11 cellular contexts compared by ENCODE assay signal in the genomic region with DNA sequence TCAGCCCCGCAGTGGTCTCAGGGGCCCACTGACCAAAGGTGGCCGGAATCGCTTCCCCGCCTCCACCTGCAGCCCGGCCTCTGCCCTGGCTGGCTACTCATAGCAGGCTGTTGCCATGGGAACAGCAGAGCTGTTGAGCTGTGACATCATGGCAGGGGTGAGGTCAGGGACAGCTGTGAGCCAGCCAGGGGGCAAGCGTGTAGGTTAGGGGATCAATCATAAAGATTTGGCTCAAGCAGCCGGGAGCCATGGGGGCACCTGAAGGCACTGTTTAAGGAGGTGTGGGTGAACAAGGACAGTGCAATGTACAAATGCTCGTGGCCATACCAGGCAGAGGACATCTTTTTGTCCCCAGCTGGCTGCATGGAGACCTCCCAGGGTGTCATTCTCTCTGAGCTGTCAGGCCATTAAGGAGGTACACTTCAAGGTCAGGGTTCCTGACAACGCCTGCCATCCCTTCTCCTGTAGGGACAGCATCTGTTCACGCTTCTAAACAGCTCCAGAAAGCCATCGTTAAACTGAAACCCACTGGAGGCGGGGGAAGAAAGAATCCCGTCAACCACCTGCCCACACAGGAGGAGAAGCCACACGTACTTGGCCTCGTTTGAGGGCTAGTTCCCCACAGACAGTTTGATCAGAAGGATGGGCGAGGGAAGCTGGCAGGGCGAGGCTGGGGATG. TPM values are rescaled to one million over a fixed set of nuclear protein-coding genes. Genes with fewer than 3 reads are reported as not detected.
A peak's percentile ranks its signal among the peaks of the same experiment; 100 is the strongest.
DNase-seq lines count a peak whose midpoint lies in the region; ATAC-seq, FAIRE-seq and TF ChIP-seq lines count a peak whose summit lies in the region.
"Had no signal": no experiment of that assay in that cellular context is flagged by ENCODE, and none has a peak within 500 bp of the region (broad histone marks: within the 10 kb centered on the region; RNA-seq: fewer than 3 reads in every experiment).

A gene with protein sequence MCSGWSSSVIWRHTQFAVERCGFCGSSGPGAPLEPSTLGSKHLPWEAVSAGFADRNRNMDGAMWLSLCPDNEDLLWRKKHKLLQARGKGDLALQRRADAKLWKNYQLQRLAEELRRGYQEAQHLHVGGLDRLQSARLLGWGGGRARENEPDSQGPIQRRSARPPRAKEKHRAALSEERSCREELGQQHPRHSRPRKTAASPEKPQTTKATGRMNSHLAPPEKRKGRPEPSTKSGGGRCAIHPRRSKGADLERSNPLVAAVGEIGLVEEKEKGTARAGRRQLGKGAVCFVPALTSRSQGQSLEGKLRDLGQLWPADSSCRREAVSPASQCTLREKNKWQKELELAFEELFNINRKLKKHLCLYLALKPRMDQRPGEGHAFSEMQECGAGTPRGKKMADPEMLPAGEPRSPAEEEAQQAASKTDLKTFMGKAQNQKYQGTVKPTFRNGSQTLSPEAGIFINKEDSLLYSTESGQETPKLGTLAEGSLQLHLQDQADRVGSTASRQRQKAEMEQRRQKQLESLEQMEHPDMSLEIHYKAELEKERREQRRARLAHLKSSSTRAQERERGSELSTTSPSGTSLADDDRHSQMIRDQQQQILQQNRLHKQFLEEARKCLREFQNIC (minus strand): TSS at position 101 of the 679 bp plus-strand sequence. CDS start 1,373 bp downstream, outside the sequence.

- intact Hi-C loops in CD8-positive, alpha-beta T cell (cut with DNase I, micrococcal nuclease), result no loop called here

- TF ChIP-seq EP300 in H1 (IDR thresholded peaks at IDR 0.05; ENCODE audit: borderline replicate concordance in 1 of 2, low read depth in 2 of 2, low read length in 2 of 2), result no peak

- H3K9me3 Mint-ChIP-seq in progenitor cell of endocrine pancreas (ENCODE audit: low read depth), result no peaks in the 10 kb centered on the region
- no peaks in the 10 kb centered on the region for H3K9me3 Mint-ChIP-seq in CD8-positive, alpha-beta T cell

- H3K9me3 ChIP-seq in H1 (ENCODE audit: insufficient read depth in 2 of 2, low read depth in 1 of 2, low read length in 1 of 2), result no peaks in the 10 kb centered on the region
- no peaks in the 10 kb centered on the region for H3K9me3 ChIP-seq in CD8-positive, alpha-beta T cell (ENCODE audit: low read length)

- peak in 2 of 3 experiments; percentile 44 to 84 for DNase-seq in NCI-H1417 (lab: John Stamatoyannopoulos, UW)
- no peak for DNase-seq in NCI-H1417 treated with DMSO at 0.1 percent for 48 hours (lab: John Stamatoyannopoulos, UW)
- DNase-seq in NCI-H69 (lab: John Stamatoyannopoulos, UW), result peak; percentile 81
- no peak for DNase-seq in H1 (ENCODE audit: low read depth in 1 of 2, low spot score in 2 of 2)
- peak; percentile 48 for DNase-seq in progenitor cell of endocrine pancreas (ENCODE audit: low spot score, unreplicated experiment)
- DNase-seq in CD8-positive, alpha-beta T cell, result no peak
- DNase-seq in NOMO-1 treated with DMSO at 0.1 percent for 48 hours (lab: John Stamatoyannopoulos, UW; ENCODE audit: unreplicated experiment), result no peak
- DNase-seq: NCI-H2171 treated with DMSO at 0.1 percent for 48 hours had no signal

- H3K4me3 ChIP-seq in H1 (ENCODE audit: extremely low read depth in 1 of 4, insufficient read depth in 2 of 4, low read depth in 3 of 4, low read length in 4 of 4), result no peak within 1 kb of the TSS
- H3K4me3 ChIP-seq in CD8-positive, alpha-beta T cell (ENCODE audit: low read depth, low read length), result no peak within 1 kb of the TSS

- H3K27ac Mint-ChIP-seq in progenitor cell of endocrine pancreas, result peak within 1 kb of the TSS; percentile 90
- H3K27ac Mint-ChIP-seq in CD8-positive, alpha-beta T cell, result no peak within 1 kb of the TSS

- no peak within 1 kb of the TSS for H3K56ac ChIP-seq in H1 (replicated peaks; ENCODE audit: insufficient read length, low read depth, low read length)

- H3K23me2 ChIP-seq in H1 (ENCODE audit: low read depth, low read length), result no peaks in the 10 kb centered on the region

- no peak for TF ChIP-seq RAD21 in H1 (IDR thresholded peaks at IDR 0.05 in 1 of 2, conservative IDR thresholded peaks at IDR 0.05 in 1 of 2; ENCODE audit: low read depth in 2 of 2, low read length in 2 of 2)

- peaks cover 4 to 26% (median 14%) of the 10 kb centered on the region in 4 experiments for H3K4me1 ChIP-seq in H1 (replicated peaks in 1 of 4; ENCODE audit: control insufficient read depth in 3 of 4, insufficient read depth in 4 of 4, low read length in 3 of 4)
- no peaks in the 10 kb centered on the region for H3K4me1 ChIP-seq in CD8-positive, alpha-beta T cell (ENCODE audit: insufficient read depth, low read length)

- no peak within 1 kb of the TSS for H4K5ac ChIP-seq in H1 (ENCODE audit: insufficient read length, low read depth, low read length)

- peaks cover 0 to 24% of the 10 kb centered on the region in 2 experiments; a peak in 2 of 4 replicates for H3K79me2 ChIP-seq in H1 (ENCODE audit: control insufficient read depth in 1 of 2, insufficient read depth in 2 of 2, low read length in 2 of 2)

- peaks cover 0 to 3% (median 1%) of the 10 kb centered on the region in 4 experiments; a peak in 3 of 8 replicates for H3K36me3 ChIP-seq in H1 (ENCODE audit: control insufficient read depth in 2 of 4, insufficient read depth in 4 of 4, low read length in 3 of 4)
- H3K36me3 ChIP-seq in CD8-positive, alpha-beta T cell (ENCODE audit: insufficient read depth, low read length), result no peaks in the 10 kb centered on the region

- no peak within 1 kb of the TSS for H2BK120ac ChIP-seq in H1 (replicated peaks; ENCODE audit: low read depth, low read length)

- no peak within 1 kb of the TSS for H2BK15ac ChIP-seq in H1 (ENCODE audit: low read length)

- H2BK12ac ChIP-seq in H1 (ENCODE audit: low read depth, low read length), result no peak within 1 kb of the TSS

- H4K91ac ChIP-seq in H1 (replicated peaks; ENCODE audit: insufficient read length, low read length), result no peak within 1 kb of the TSS

- H3K14ac ChIP-seq in H1 (ENCODE audit: insufficient read length), result no peak within 1 kb of the TSS

- no peaks in the 10 kb centered on the region for H3K27me3 Mint-ChIP-seq in progenitor cell of endocrine pancreas
- no peaks in the 10 kb centered on the region for H3K27me3 Mint-ChIP-seq in CD8-positive, alpha-beta T cell (ENCODE audit: low read depth)

- no peak for TF ChIP-seq POLR2A in H1 (IDR thresholded peaks at IDR 0.05; ENCODE audit: control extremely low read depth in 1 of 2, low read depth in 2 of 2, low read length in 2 of 2)

- POLR2A ChIA-PET in H1 (lab: Charles Lee; ENCODE audit: partially characterized antibody), result interaction anchor here (1.1 to 1.3 kb wide), 2 partner anchors 21 to 118 kb away, joined by 3 to 5 read pairs; no protein-coding TSS in a partner anchor
- POLR2A ChIA-PET in CD8-positive, alpha-beta T cell (lab: Charles Lee), result interaction anchor here (1.9 kb wide), 1 partner anchor 13 kb away, joined by 6 read pairs; no protein-coding TSS in a partner anchor

- no peak within 1 kb of the TSS for H3K23ac ChIP-seq in H1 (ENCODE audit: insufficient read length)

- TF ChIP-seq CTCF in H1 (IDR thresholded peaks at IDR 0.05; ENCODE audit: control extremely low read depth in 1 of 3, insufficient read depth in 1 of 3, low read depth in 1 of 3, low read length in 3 of 3), result no peak
- no peak for TF ChIP-seq CTCF in progenitor cell of endocrine pancreas (IDR thresholded peaks at IDR 0.05; ENCODE audit: unreplicated experiment)
- TF ChIP-seq CTCF in CD8-positive, alpha-beta T cell (IDR thresholded peaks at IDR 0.05), result no peak

- no peak within 1 kb of the TSS for H3K4me2 ChIP-seq in H1 (ENCODE audit: insufficient read depth in 1 of 2, low read depth in 2 of 2, low read length in 2 of 2)

- 87% methylated on average over 17 of the region's 17 CpGs; no CpG with 5 or more reads in 1 of the 2 experiments for WGBS in H1 (ENCODE audit: extremely low coverage in 1 of 2, insufficient coverage in 1 of 2, insufficient read length in 1 of 2, insufficient replicate concordance in 2 of 2, low coverage in 1 of 2, low lambda C conversion rate in 2 of 2, missing lambda C conversion rate in 1 of 2), 2 experiments

- H2BK20ac ChIP-seq in H1 (ENCODE audit: low read length), result no peak within 1 kb of the TSS

- FAIRE-seq in H1 (lab: Jason Lieb, UNC), result no peak
- FAIRE-seq: A204.1 had no signal

- H3K36me3 Mint-ChIP-seq in progenitor cell of endocrine pancreas (ENCODE audit: insufficient read depth), result no peaks in the 10 kb centered on the region
- H3K36me3 Mint-ChIP-seq in CD8-positive, alpha-beta T cell, result peaks cover 3% of the 10 kb centered on the region

- H4K20me1 ChIP-seq in H1 (replicated peaks in 1 of 2; ENCODE audit: control insufficient read depth in 1 of 2, insufficient read depth in 2 of 2, low read length in 2 of 2), result peaks cover 8 to 12% of the 10 kb centered on the region in 2 experiments

- no peak within 1 kb of the TSS for H3K27ac ChIP-seq in H1 (ENCODE audit: low read depth, low read length)
- no peak within 1 kb of the TSS for H3K27ac ChIP-seq in CD8-positive, alpha-beta T cell (ENCODE audit: low read depth, low read length)
- H3K27ac ChIP-seq: epithelial cell of prostate had no signal

- H3K9ac ChIP-seq in H1 (replicated peaks in 1 of 4; ENCODE audit: extremely low read depth in 1 of 4, low read depth in 3 of 4, low read length in 3 of 4), result no peak within 1 kb of the TSS

- H4K8ac ChIP-seq in H1 (ENCODE audit: extremely low read depth, insufficient read depth, low read length), result no peak within 1 kb of the TSS; the same call in 1 of the 2 replicates

- peaks cover 19% of the 10 kb centered on the region for H3K4me1 Mint-ChIP-seq in progenitor cell of endocrine pancreas (ENCODE audit: low read depth)
- H3K4me1 Mint-ChIP-seq in CD8-positive, alpha-beta T cell (ENCODE audit: low read depth), result peaks cover 5% of the 10 kb centered on the region

- no peak within 1 kb of the TSS for H2AFZ ChIP-seq in H1 (ENCODE audit: low read length)

- no peak within 1 kb of the TSS for H3K4me3 Mint-ChIP-seq in progenitor cell of endocrine pancreas (ENCODE audit: low read depth)
- H3K4me3 Mint-ChIP-seq in CD8-positive, alpha-beta T cell, result no peak within 1 kb of the TSS

- no peaks in the 10 kb centered on the region for H3K27me3 ChIP-seq in H1 (replicated peaks in 1 of 4; ENCODE audit: control insufficient read depth in 3 of 4, extremely low read depth in 1 of 4, insufficient read depth in 3 of 4, low read length in 3 of 4)
- H3K27me3 ChIP-seq in CD8-positive, alpha-beta T cell (ENCODE audit: insufficient read depth, low read length), result no peaks in the 10 kb centered on the region

- CTCF ChIA-PET in H1 (lab: Charles Lee; ENCODE audit: partially characterized antibody), result interaction anchor here (0.7 to 3.5 kb wide), 10 partner anchors 12 to 142 kb away, joined by 3 to 20 read pairs (median 4); no protein-coding TSS in a partner anchor
- CTCF ChIA-PET in CD8-positive, alpha-beta T cell (lab: Charles Lee), result no interaction called here

- H2AK5ac ChIP-seq in H1 (ENCODE audit: low read depth, low read length), result no peak within 1 kb of the TSS

- H3K4ac ChIP-seq in H1 (replicated peaks; ENCODE audit: insufficient read length, low read depth, low read length), result no peak within 1 kb of the TSS

- no peak within 1 kb of the TSS for H3K18ac ChIP-seq in H1 (ENCODE audit: extremely low read depth, low read length)

- H2BK5ac ChIP-seq in H1 (ENCODE audit: low read depth, low read length), result no peak within 1 kb of the TSS

- ATAC-seq in CD8-positive, alpha-beta T cell, result no peak
- no peak for ATAC-seq in HG02870 (IDR thresholded peaks at IDR 0.05; ENCODE audit: unreplicated experiment)

- H3K79me1 ChIP-seq in H1 (ENCODE audit: low read depth, low read length), result peaks cover 10% of the 10 kb centered on the region

RNA-seq across cellular contexts. Expression of the gene that starts here (rescaled TPM):
- total RNA-seq in H1 (2021; fragmentation: NEBNext Ultra II Directional; extraction: Animal tissue kit (Norgen Biotek cat#: 25700)), result 1.4 and 2.0 TPM in 2 replicates
- 0.05 and 0.06 TPM in 2 replicates for polyA plus RNA-seq in H1 (2011; rRNA removed)
- polyA plus RNA-seq in H1 (2011; cell fraction: cytosol; rRNA removed), result 0.04 TPM
- polyA plus RNA-seq in H1 (2011; cell fraction: nucleus; rRNA removed), result 0.29 TPM
- 0.28 to 0.64 TPM (median 0.46 TPM) in 4 replicates for polyA plus RNA-seq in H1 (2012, experiment 1 of 2)
- polyA plus RNA-seq in H1 (2012, experiment 2 of 2), result 0.10 TPM
- polyA plus RNA-seq in H1 (2013, experiment 1 of 2), result 0.14 TPM
- 0.07 TPM for polyA plus RNA-seq in H1 (2013, experiment 2 of 2)
- polyA minus RNA-seq in H1 (2011; rRNA and poly(A)+ RNA removed), result 0.41 and 0.82 TPM in 2 replicates
- 0.51 TPM for polyA minus RNA-seq in H1 (2011; cell fraction: cytosol; rRNA and poly(A)+ RNA removed)
- 1.1 TPM for polyA minus RNA-seq in H1 (2011; cell fraction: nucleus; rRNA and poly(A)+ RNA removed)
- 2.3 and 2.6 TPM in 2 replicates for total RNA-seq in progenitor cell of endocrine pancreas
- total RNA-seq in CD8-positive, alpha-beta T cell, result 1 to 10 TPM; 5.3 to 6.3 TPM

Comparison
In these comparisons a context has a peak if more than half of its experiments do, and no peak if none do; other contexts are left out.
1. DNase-seq: peak in NCI-H1417 (2 of 3), NCI-H69 (single experiment) and progenitor cell of endocrine pancreas (single experiment); none in NCI-H1417 treated with DMSO at 0.1 percent for 48 hours (single experiment), H1 (0 of 2), CD8-positive, alpha-beta T cell (0 of 7) and NOMO-1 treated with DMSO at 0.1 percent for 48 hours (single experiment).